In the genomic region with DNA sequence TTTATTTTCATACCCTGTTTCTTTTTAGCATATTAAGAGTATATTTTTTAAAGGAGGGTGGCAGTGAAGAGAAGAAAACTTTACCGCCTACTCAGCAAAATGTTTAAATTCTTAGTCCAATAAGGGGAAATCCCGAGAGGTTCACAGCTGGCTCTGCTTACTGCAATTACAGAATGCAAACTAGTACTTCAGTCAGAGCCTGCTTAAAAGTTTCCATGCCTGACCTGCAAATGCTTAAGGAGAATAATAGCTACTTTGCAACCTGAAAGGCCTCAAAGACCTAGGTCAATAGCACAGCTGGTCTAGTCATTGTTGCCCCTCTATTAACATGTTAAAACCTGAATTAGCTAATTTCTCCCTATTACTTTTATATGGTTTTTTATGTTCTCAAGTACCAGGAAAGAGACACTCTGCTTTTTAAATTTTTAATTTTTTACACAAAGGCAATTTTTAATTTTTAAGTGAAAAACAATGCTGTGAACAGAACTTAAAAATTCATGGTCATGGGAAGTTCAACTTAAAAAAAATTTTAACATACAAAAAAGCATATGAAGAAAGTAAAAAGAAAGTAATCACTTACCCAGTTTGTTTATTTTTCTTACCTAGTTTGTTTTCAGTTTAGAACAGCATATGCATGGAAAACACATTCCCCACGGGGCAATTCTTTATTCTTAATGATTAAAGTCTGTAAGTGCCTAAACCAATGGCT, we compare ENCODE assay signal across 10 cellular contexts.
DNase-seq lines count a peak whose midpoint lies in the region; ATAC-seq and TF ChIP-seq lines count a peak whose summit lies in the region.
"Had no signal": no experiment of that assay in that cellular context is flagged by ENCODE, and none has a peak within 500 bp of the region (broad histone marks: within the 10 kb centered on the region; RNA-seq: fewer than 3 reads in every experiment).

No MANE protein-coding gene starts in this region.

- TF ChIP-seq POLR2A in transverse colon (IDR thresholded peaks at IDR 0.05): no peak
- TF ChIP-seq POLR2A in ovary (IDR thresholded peaks at IDR 0.05): no peak
- no peak for TF ChIP-seq POLR2A in prostate gland (IDR thresholded peaks at IDR 0.05)

- DNase-seq in fibroblast of the aortic adventitia (ENCODE audit: low read depth): peak; percentile 50
- no peak for DNase-seq in transverse colon
- no peak for DNase-seq in ovary
- DNase-seq in prostate gland (ENCODE audit: low spot score): no peak
- DNase-seq: NCI-H345 had no signal

- no peak overlapping the region for H3K4me3 ChIP-seq in fibroblast of the aortic adventitia (ENCODE audit: low read depth, low read length)
- no peak overlapping the region for H3K4me3 ChIP-seq in transverse colon
- H3K4me3 ChIP-seq in ovary: no peak overlapping the region
- no peak overlapping the region for H3K4me3 ChIP-seq in prostate gland
- H3K4me3 ChIP-seq: ascending aorta, gastroesophageal sphincter had no signal

- H3K27ac ChIP-seq in transverse colon: peak overlapping the region; percentile 2 to 71 (median 52)
- no peak overlapping the region for H3K27ac ChIP-seq in ovary
- H3K27ac ChIP-seq in prostate gland: no peak overlapping the region
- H3K27ac ChIP-seq: ascending aorta had no signal

- TF ChIP-seq EP300 in transverse colon (IDR thresholded peaks at IDR 0.05; ENCODE audit: low read depth) (no peak), ovary (IDR thresholded peaks at IDR 0.05) (no peak)

- WGBS in transverse colon (ENCODE audit: low coverage in 1 of 2), 2 donors: 15 to 26% methylated on average over 3 of the region's 3 CpGs
- WGBS in ovary, 3 donors: 4 to 26% (median 12%) methylated on average over 3 of the region's 3 CpGs
- WGBS in prostate gland: 39% methylated on average over 3 of the region's 3 CpGs

- H3K4me1 ChIP-seq in transverse colon (peaks cover 6 to 69% (median 32%) of the 10 kb centered on the region in 4 donors), ovary (ENCODE audit: insufficient read depth) (peaks cover 3% of the 10 kb centered on the region), prostate gland (replicated peaks) (peaks cover 7% of the 10 kb centered on the region)
- H3K4me1 ChIP-seq: ascending aorta had no signal

- in situ Hi-C loops in transverse colon (cut with MboI; ENCODE audit: low pct_ligation_motif_present in 1 of 4, low pct_unique_long_range_greater_than_20kb in 1 of 4, low sequenced_read_pairs in 3 of 4): no loop called here

- ATAC-seq in GM21447 (IDR thresholded peaks at IDR 0.05; ENCODE audit: unreplicated experiment): peak; percentile 60
- peak; percentile 62 for ATAC-seq in HG03565 (IDR thresholded peaks at IDR 0.05; ENCODE audit: unreplicated experiment)
- no peak for ATAC-seq in HG03354 (IDR thresholded peaks at IDR 0.05; ENCODE audit: poor library complexity, severe bottlenecking, unreplicated experiment)
- ATAC-seq: gastroesophageal sphincter had no signal

- TF ChIP-seq CTCF in fibroblast of the aortic adventitia (IDR thresholded peaks at IDR 0.05; ENCODE audit: insufficient read depth, low read length) (no peak), transverse colon (IDR thresholded peaks at IDR 0.05) (no peak), ovary (IDR thresholded peaks at IDR 0.05) (no peak), prostate gland (IDR thresholded peaks at IDR 0.05) (no peak)

- H3K9me3 ChIP-seq in transverse colon (no peaks in the 10 kb centered on the region), ovary (no peaks in the 10 kb centered on the region), prostate gland (no peaks in the 10 kb centered on the region)
- H3K9me3 ChIP-seq: ascending aorta, gastroesophageal sphincter had no signal

- H3K36me3 ChIP-seq in transverse colon (no peaks in the 10 kb centered on the region), ovary (no peaks in the 10 kb centered on the region), prostate gland (no peaks in the 10 kb centered on the region)
- H3K36me3 ChIP-seq: ascending aorta, gastroesophageal sphincter had no signal

- no peaks in the 10 kb centered on the region for H3K27me3 ChIP-seq in transverse colon
- H3K27me3 ChIP-seq in ovary: no peaks in the 10 kb centered on the region
- no peaks in the 10 kb centered on the region for H3K27me3 ChIP-seq in prostate gland (replicated peaks; ENCODE audit: insufficient read depth)
- H3K27me3 ChIP-seq: ascending aorta, gastroesophageal sphincter had no signal

- intact Hi-C loops in transverse colon (cut with DNase I; ENCODE audit: low total_unique reads) (no loop called here), ovary (cut with DNase I) (no loop called here), prostate gland (cut with DNase I) (no loop called here)

Comparison
In these comparisons a context has a peak if more than half of its experiments do, and no peak if none do; other contexts are left out.
1. H3K27ac ChIP-seq: peak in transverse colon (4 of 4); none in ovary (0 of 2) and prostate gland (0 of 2).